12 cellular contexts compared by ENCODE assay signal in genomic region chr5:136057401-136057951, GRCh38. TPM values are rescaled to one million over a fixed set of nuclear protein-coding genes. Genes with fewer than 3 reads are reported as not detected.
DNase-seq lines count a peak whose midpoint lies in the region; ATAC-seq, FAIRE-seq and TF ChIP-seq lines count a peak whose summit lies in the region.
"Had no signal": no experiment of that assay in that cellular context is flagged by ENCODE, and none has a peak within 500 bp of the region (broad histone marks: within the 10 kb centered on the region; RNA-seq: fewer than 3 reads in every experiment).

No MANE protein-coding gene starts in this region.

- DNase-seq in EH (ENCODE audit: low read depth) = peak; percentile 53
- peak; percentile 90 to 93 for DNase-seq in SJSA1 (ENCODE audit: low read depth in 1 of 2, low spot score in 2 of 2)
- DNase-seq in esophagus squamous epithelium (lab: John Stamatoyannopoulos, UW) = no peak
- no peak for DNase-seq in ovary
- DNase-seq in urothelium cell line (ENCODE audit: low spot score) = no peak
- DNase-seq in NCI-H510A (lab: John Stamatoyannopoulos, UW) = no peak
- DNase-seq in activated naive CD4-positive, alpha-beta T cell treated with anti-CD3 and anti-CD28 coated beads, Interleukin-2, amount 50 U/mL, for 16 hours = no peak
- DNase-seq: CD4-positive, alpha-beta T cell; NCI-H1105 treated with DMSO at 0.1 percent for 48 hours had no signal

- no peaks in the 10 kb centered on the region for H3K27me3 ChIP-seq in SJSA1 (replicated peaks)
- H3K27me3 ChIP-seq in esophagus squamous epithelium = no peaks in the 10 kb centered on the region
- no peaks in the 10 kb centered on the region for H3K27me3 ChIP-seq in ovary

- no peak for FAIRE-seq in urothelium cell line (lab: Jason Lieb, UNC)
- FAIRE-seq: GM12892 had no signal

- intact Hi-C loops in esophagus squamous epithelium (cut with DNase I) (no loop called here), ovary (cut with DNase I) (loop anchor here in 1 of 4 donors (10.0 kb wide), 1 partner anchor 113 kb away; no protein-coding TSS in a partner anchor)

- TF ChIP-seq CTCF in esophagus squamous epithelium (IDR thresholded peaks at IDR 0.05) = no peak
- no peak for TF ChIP-seq CTCF in ovary (IDR thresholded peaks at IDR 0.05)

- no peak for TF ChIP-seq EP300 in ovary (IDR thresholded peaks at IDR 0.05)

- H3K4me3 ChIP-seq in SJSA1 (no peak overlapping the region), esophagus squamous epithelium (no peak overlapping the region), ovary (no peak overlapping the region)

- peaks cover 75% of the 10 kb centered on the region for H3K4me1 ChIP-seq in SJSA1 (replicated peaks)
- H3K4me1 ChIP-seq in esophagus squamous epithelium = peaks cover 4 to 41% (median 15%) of the 10 kb centered on the region in 3 donors
- peaks cover 6% of the 10 kb centered on the region for H3K4me1 ChIP-seq in ovary (ENCODE audit: insufficient read depth)

- H3K9me3 ChIP-seq in SJSA1 (replicated peaks) (no peaks in the 10 kb centered on the region), esophagus squamous epithelium (no peaks in the 10 kb centered on the region), ovary (no peaks in the 10 kb centered on the region)

- H3K27ac ChIP-seq in SJSA1 = peak overlapping the region; percentile 76
- H3K27ac ChIP-seq in esophagus squamous epithelium = peak overlapping the region; percentile 13 to 82 (median 74)
- H3K27ac ChIP-seq in ovary = peak overlapping the region; percentile 55 to 79

- WGBS in esophagus squamous epithelium, 2 donors = 44 to 75% methylated on average over 5 of the region's 5 CpGs
- 23 to 30% (median 25%) methylated on average over 5 of the region's 5 CpGs for WGBS in ovary, 3 donors

- TF ChIP-seq POLR2A in esophagus squamous epithelium (IDR thresholded peaks at IDR 0.05) (no peak), ovary (IDR thresholded peaks at IDR 0.05) (no peak)

- ATAC-seq in GM18858 (IDR thresholded peaks at IDR 0.05; ENCODE audit: unreplicated experiment) = no peak
- ATAC-seq: activated CD4-positive, CD25-positive, alpha-beta regulatory T cell treated with anti-CD3 and anti-CD28 coated beads, Interleukin-2, amount 50 U/mL, for 24 hours had no signal

- peaks cover 69% of the 10 kb centered on the region for H3K36me3 ChIP-seq in SJSA1
- peaks cover 0 to 32% (median 0%) of the 10 kb centered on the region in 3 donors for H3K36me3 ChIP-seq in esophagus squamous epithelium
- H3K36me3 ChIP-seq in ovary = no peaks in the 10 kb centered on the region

RNA-seq across cellular contexts. Expression of gene TGFBI, which starts 28.7 kb away (rescaled TPM):
- total RNA-seq in SJSA1 (2014; rRNA removed; shearing (Covaris generic)) = 172 and 185 TPM in 2 replicates
- total RNA-seq in esophagus squamous epithelium (10 to 100 TPM in 2 of 4 donors, 1 to 10 TPM in 2; 7.3 to 63.5 (median 33.3) TPM), ovary (10 to 100 TPM; 14.5 to 46.6 (median 25.3) TPM)
- polyA plus RNA-seq in ovary = 100 to 1,000 TPM in 1 of 2 donors, 10 to 100 TPM in 1; 22.2 to 138 TPM

Comparison
In these comparisons a context has a peak if more than half of its experiments do, and no peak if none do; other contexts are left out.
1. DNase-seq: peak in EH (single experiment) and SJSA1 (2 of 2); none in esophagus squamous epithelium (single experiment), ovary (0 of 5), urothelium cell line (single experiment), NCI-H510A (single experiment) and activated naive CD4-positive, alpha-beta T cell treated with anti-CD3 and anti-CD28 coated beads, Interleukin-2, amount 50 U/mL, for 16 hours (single experiment).
2. Peak in every context shown above with its lines, with median percentiles within 50 percentile points of each other: H3K27ac ChIP-seq.